In the genomic region with DNA sequence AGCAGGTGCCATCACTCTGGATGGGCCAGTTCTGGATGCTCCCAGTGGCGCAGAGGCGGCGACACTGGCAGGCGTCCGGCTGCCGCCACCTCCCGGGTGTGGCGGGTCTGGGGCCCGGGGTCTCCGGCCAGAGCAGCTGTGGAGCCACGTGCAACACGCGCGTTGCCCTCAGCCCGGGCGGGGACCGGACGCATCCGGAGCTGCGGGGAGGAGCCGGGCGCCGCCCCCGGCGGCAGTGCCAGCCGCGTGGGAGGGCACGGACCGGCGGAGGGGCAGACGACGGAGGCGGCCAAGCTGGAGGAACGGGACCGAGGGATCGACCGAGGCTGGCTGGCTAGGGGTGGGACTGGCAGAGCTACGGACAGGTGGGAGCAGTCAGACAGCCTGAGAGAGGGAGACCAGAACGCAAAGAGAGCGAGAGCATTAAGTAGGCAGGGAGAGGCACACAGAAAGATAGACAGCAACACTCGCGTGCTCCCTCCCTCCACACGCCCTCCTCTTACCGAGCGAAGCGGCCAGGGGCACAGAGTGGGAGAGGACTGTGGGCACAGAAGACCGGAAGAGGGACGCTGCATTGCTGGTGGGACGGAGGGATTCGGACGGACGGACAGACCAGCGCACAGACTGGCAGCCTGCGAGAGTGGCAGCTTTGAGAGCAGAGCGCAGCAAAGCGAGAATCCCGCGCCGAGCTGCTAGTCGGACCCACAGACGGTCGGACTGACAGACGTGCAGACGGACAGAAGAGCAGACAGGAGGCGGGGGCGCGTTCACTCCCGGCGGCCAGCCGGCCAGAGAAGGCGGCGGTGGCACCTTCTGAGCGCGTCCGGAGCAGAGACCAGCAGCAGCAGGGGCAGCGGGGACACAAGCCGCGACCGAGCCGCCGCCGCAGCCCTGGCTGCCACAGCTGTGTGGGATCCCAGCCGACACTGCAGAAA, we compare ENCODE assay signal across 8 cellular contexts. TPM values are rescaled to one million over a fixed set of nuclear protein-coding genes. Genes with fewer than 3 reads are reported as not detected.
A peak's percentile ranks its signal among the peaks of the same experiment; 100 is the strongest.
DNase-seq lines count a peak whose midpoint lies in the region.

A gene (plus strand): TSS at position 275 of the 935 bp plus-strand sequence. CDS start 42,227 bp downstream, outside the sequence.

- peak within 1 kb of the TSS; percentile 69 to 83 (median 80) for H3K4me3 ChIP-seq in subcutaneous abdominal adipose tissue (ENCODE audit: low read depth in 1 of 5, low read length in 5 of 5)

- H3K4me1 Mint-ChIP-seq in activated CD4-positive, alpha-beta T cell treated with anti-CD3 and anti-CD28 coated beads, Interleukin-2, amount 10 ng/mL, durations not matched to agents 7 days and 5 days: peaks cover 12% of the 10 kb centered on the region
- H3K4me1 Mint-ChIP-seq in activated CD4-positive, alpha-beta memory T cell treated with anti-CD3 and anti-CD28 coated beads, Interleukin-2, amount 10 ng/mL, durations not matched to agents 7 days and 5 days: peaks cover 4% of the 10 kb centered on the region

- H3K36me3 ChIP-seq in subcutaneous abdominal adipose tissue (ENCODE audit: control insufficient read depth in 5 of 5, insufficient read depth in 5 of 5, low read length in 5 of 5): no peaks in the 10 kb centered on the region

- H3K9me3 Mint-ChIP-seq in activated CD4-positive, alpha-beta T cell treated with anti-CD3 and anti-CD28 coated beads, Interleukin-2, amount 10 ng/mL, durations not matched to agents 7 days and 5 days: no peaks in the 10 kb centered on the region
- no peaks in the 10 kb centered on the region for H3K9me3 Mint-ChIP-seq in activated CD4-positive, alpha-beta memory T cell treated with anti-CD3 and anti-CD28 coated beads, Interleukin-2, amount 10 ng/mL, durations not matched to agents 7 days and 5 days

- peak within 1 kb of the TSS; percentile 51 for H3K4me3 Mint-ChIP-seq in activated CD4-positive, alpha-beta T cell treated with anti-CD3 and anti-CD28 coated beads, Interleukin-2, amount 10 ng/mL, durations not matched to agents 7 days and 5 days
- no peak within 1 kb of the TSS for H3K4me3 Mint-ChIP-seq in activated CD4-positive, alpha-beta memory T cell treated with anti-CD3 and anti-CD28 coated beads, Interleukin-2, amount 10 ng/mL, durations not matched to agents 7 days and 5 days

- no peak within 1 kb of the TSS for H3K27ac Mint-ChIP-seq in activated CD4-positive, alpha-beta T cell treated with anti-CD3 and anti-CD28 coated beads, Interleukin-2, amount 10 ng/mL, durations not matched to agents 7 days and 5 days
- no peak within 1 kb of the TSS for H3K27ac Mint-ChIP-seq in activated CD4-positive, alpha-beta memory T cell treated with anti-CD3 and anti-CD28 coated beads, Interleukin-2, amount 10 ng/mL, durations not matched to agents 7 days and 5 days

- CTCF ChIA-PET in activated CD4-positive, alpha-beta T cell treated with anti-CD3 and anti-CD28 coated beads, Interleukin-2, amount 10 ng/mL, durations not matched to agents 7 days and 5 days (lab: Charles Lee): no interaction called here
- CTCF ChIA-PET in activated CD4-positive, alpha-beta memory T cell treated with anti-CD3 and anti-CD28 coated beads, Interleukin-2, amount 10 ng/mL, durations not matched to agents 7 days and 5 days (lab: Charles Lee): no interaction called here

- no peak within 1 kb of the TSS for H3K27ac ChIP-seq in subcutaneous abdominal adipose tissue (ENCODE audit: low read depth, low read length)

- POLR2A ChIA-PET in activated CD4-positive, alpha-beta T cell treated with anti-CD3 and anti-CD28 coated beads, Interleukin-2, amount 10 ng/mL, durations not matched to agents 7 days and 5 days (lab: Charles Lee): no interaction called here
- POLR2A ChIA-PET in activated CD4-positive, alpha-beta memory T cell treated with anti-CD3 and anti-CD28 coated beads, Interleukin-2, amount 10 ng/mL, durations not matched to agents 7 days and 5 days (lab: Charles Lee): no interaction called here

- H3K27me3 ChIP-seq in subcutaneous abdominal adipose tissue (ENCODE audit: control insufficient read depth in 5 of 5, insufficient read depth in 4 of 5, low read length in 5 of 5): peaks cover 0 to 17% (median 6%) of the 10 kb centered on the region in 5 donors

- peaks cover 0 to 29% (median 15%) of the 10 kb centered on the region in 5 donors for H3K4me1 ChIP-seq in subcutaneous abdominal adipose tissue (ENCODE audit: control insufficient read depth in 5 of 5, insufficient read depth in 5 of 5, low read length in 5 of 5)

- DNase-seq in activated CD4-positive, alpha-beta T cell treated with anti-CD3 and anti-CD28 coated beads, Interleukin-2, amount 10 ng/mL, durations not matched to agents 7 days and 5 days: no peak
- no peak for DNase-seq in activated CD4-positive, alpha-beta T cell treated with anti-CD3 and anti-CD28 coated beads, Interleukin-2, amount 50 U/mL, for 4 hours
- DNase-seq in NCI-H2029 treated with DMSO at 0.1 percent for 48 hours (lab: John Stamatoyannopoulos, UW): peak; percentile 48
- peak; percentile 43 to 53 for DNase-seq in cerebellar nuclear complex (lab: John Stamatoyannopoulos, UW)
- DNase-seq in left kidney (ENCODE audit: low read depth, low spot score): peak; percentile 83
- no peak for DNase-seq in activated CD4-positive, alpha-beta memory T cell treated with anti-CD3 and anti-CD28 coated beads, Interleukin-2, amount 10 ng/mL, durations not matched to agents 7 days and 5 days
- no peak for DNase-seq in stimulated activated naive CD4-positive, alpha-beta T cell treated with Interleukin-2 at 50 U/mL for 16 hours (lab: John Stamatoyannopoulos, UW)

- peaks cover 48% of the 10 kb centered on the region for H3K27me3 Mint-ChIP-seq in activated CD4-positive, alpha-beta T cell treated with anti-CD3 and anti-CD28 coated beads, Interleukin-2, amount 10 ng/mL, durations not matched to agents 7 days and 5 days
- H3K27me3 Mint-ChIP-seq in activated CD4-positive, alpha-beta memory T cell treated with anti-CD3 and anti-CD28 coated beads, Interleukin-2, amount 10 ng/mL, durations not matched to agents 7 days and 5 days: peaks cover 27% of the 10 kb centered on the region

- peak within 1 kb of the TSS in 2 of 5 donors; percentile 12 to 48 for H3K9ac ChIP-seq in subcutaneous abdominal adipose tissue (ENCODE audit: low read length in 5 of 5)

- no peaks in the 10 kb centered on the region for H3K36me3 Mint-ChIP-seq in activated CD4-positive, alpha-beta T cell treated with anti-CD3 and anti-CD28 coated beads, Interleukin-2, amount 10 ng/mL, durations not matched to agents 7 days and 5 days (ENCODE audit: low read depth)
- H3K36me3 Mint-ChIP-seq in activated CD4-positive, alpha-beta memory T cell treated with anti-CD3 and anti-CD28 coated beads, Interleukin-2, amount 10 ng/mL, durations not matched to agents 7 days and 5 days (ENCODE audit: low read depth): no peaks in the 10 kb centered on the region

- H3K9me3 ChIP-seq in subcutaneous abdominal adipose tissue (ENCODE audit: control insufficient read depth in 5 of 5, low read length in 5 of 5): no peaks in the 10 kb centered on the region

RNA-seq across cellular contexts. Expression of the gene that starts here (rescaled TPM):
- not detected for total RNA-seq in activated CD4-positive, alpha-beta T cell treated with anti-CD3 and anti-CD28 coated beads, Interleukin-2, amount 10 ng/mL, durations not matched to agents 7 days and 5 days
- total RNA-seq in activated CD4-positive, alpha-beta memory T cell treated with anti-CD3 and anti-CD28 coated beads, Interleukin-2, amount 10 ng/mL, durations not matched to agents 7 days and 5 days: not detected

Comparison
In these comparisons a context has a peak if more than half of its experiments do, and no peak if none do; other contexts are left out.
1. DNase-seq: peak in NCI-H2029 treated with DMSO at 0.1 percent for 48 hours (single experiment), cerebellar nuclear complex (2 of 2) and left kidney (single experiment); none in activated CD4-positive, alpha-beta T cell treated with anti-CD3 and anti-CD28 coated beads, Interleukin-2, amount 10 ng/mL, durations not matched to agents 7 days and 5 days (single experiment), activated CD4-positive, alpha-beta T cell treated with anti-CD3 and anti-CD28 coated beads, Interleukin-2, amount 50 U/mL, for 4 hours (0 of 2), activated CD4-positive, alpha-beta memory T cell treated with anti-CD3 and anti-CD28 coated beads, Interleukin-2, amount 10 ng/mL, durations not matched to agents 7 days and 5 days (single experiment) and stimulated activated naive CD4-positive, alpha-beta T cell treated with Interleukin-2 at 50 U/mL for 16 hours (single experiment).